Comparison of ENCODE assay signal across 20 cellular contexts in genomic region chr21:42142598-42142997, GRCh38.
DNase-seq lines count a peak whose midpoint lies in the region; ATAC-seq, FAIRE-seq and TF ChIP-seq lines count a peak whose summit lies in the region.
"Had no signal": no experiment of that assay in that cellular context is flagged by ENCODE, and none has a peak within 500 bp of the region (broad histone marks: within the 10 kb centered on the region; RNA-seq: fewer than 3 reads in every experiment).

No MANE protein-coding gene starts in this region.

- H2AFZ ChIP-seq in K562 (ENCODE audit: low read depth, low read length): no peak overlapping the region
- H2AFZ ChIP-seq: GM23338 had no signal

- peaks cover 0 to 5% of the 10 kb centered on the region in 2 experiments; a peak in 2 of 5 replicates for H3K4me1 ChIP-seq in K562 (replicated peaks in 1 of 2; ENCODE audit: control insufficient read depth in 2 of 2, insufficient read depth in 2 of 2, low read length in 2 of 2)

- H3K27me3 Mint-ChIP-seq in activated naive CD8-positive, alpha-beta T cell treated with anti-CD3 and anti-CD28 coated beads, Interleukin-2, amount 50 U/mL, for 24 hours: no peaks in the 10 kb centered on the region
- H3K27me3 Mint-ChIP-seq: CD4-positive, alpha-beta T cell had no signal

- H3K36me3 ChIP-seq in K562 (ENCODE audit: control insufficient read depth, insufficient read depth, low read length): no peaks in the 10 kb centered on the region
- H3K36me3 ChIP-seq: BLaER1 had no signal

- no peak for TF ChIP-seq POLR2A in K562 (conservative IDR thresholded peaks at IDR 0.05)

- TF ChIP-seq CTCF in K562 (IDR thresholded peaks at IDR 0.05 in 2 of 3, conservative IDR thresholded peaks at IDR 0.05 in 1 of 3; ENCODE audit: insufficient read depth in 2 of 3, low read depth in 1 of 3, low read length in 3 of 3): no peak

- H3K4me3 Mint-ChIP-seq in stimulated activated effector memory CD8-positive, alpha-beta T cell treated with anti-CD3 and anti-CD28 coated beads, Interleukin-12 subunit alpha, Interleukin-12 subunit beta, amount 100 ng/mL, for 72 hours: peak overlapping the region; percentile 12
- no peak overlapping the region for H3K4me3 Mint-ChIP-seq in activated naive CD8-positive, alpha-beta T cell treated with anti-CD3 and anti-CD28 coated beads, Interleukin-2, amount 50 U/mL, for 24 hours
- H3K4me3 Mint-ChIP-seq: CD4-positive, alpha-beta T cell; GM23338; HFFc6 had no signal

- no peaks in the 10 kb centered on the region for H3K79me2 ChIP-seq in K562 (ENCODE audit: control insufficient read depth, insufficient read depth, low read length)

- CTCF ChIA-PET in K562 (lab: Yijun Ruan, JAX; ENCODE audit: low intra/inter-chr PET ratio): interaction anchor here (0.7 kb wide), 1 partner anchor 110 kb away, joined by 3 read pairs; no protein-coding TSS in a partner anchor

- no peak overlapping the region for H3K4me2 ChIP-seq in K562 (ENCODE audit: insufficient read depth, low read length)
- H3K4me2 ChIP-seq: GM23338 had no signal

- H3K4me1 Mint-ChIP-seq in stimulated activated effector memory CD8-positive, alpha-beta T cell treated with anti-CD3 and anti-CD28 coated beads, Interleukin-12 subunit alpha, Interleukin-12 subunit beta, amount 100 ng/mL, for 72 hours: peaks cover 33% of the 10 kb centered on the region
- H3K4me1 Mint-ChIP-seq in activated naive CD8-positive, alpha-beta T cell treated with anti-CD3 and anti-CD28 coated beads, Interleukin-2, amount 50 U/mL, for 24 hours: peaks cover 20% of the 10 kb centered on the region

- DNase-seq in NOMO-1 treated with DMSO at 0.1 percent for 48 hours (lab: John Stamatoyannopoulos, UW; ENCODE audit: unreplicated experiment): peak; percentile 31
- DNase-seq in NOMO-1 treated with dmso at 0.1 percent for 144 hours (lab: John Stamatoyannopoulos, UW; ENCODE audit: unreplicated experiment): no peak
- peak; percentile 46 for DNase-seq in MV-4-11 (lab: John Stamatoyannopoulos, UW)
- DNase-seq in K562 (ENCODE audit: extremely low read depth in 1 of 4, low spot score in 3 of 4): no peak
- DNase-seq in stimulated activated effector memory CD8-positive, alpha-beta T cell treated with anti-CD3 and anti-CD28 coated beads, Interleukin-12 subunit alpha, Interleukin-12 subunit beta, amount 100 ng/mL, for 72 hours (ENCODE audit: low spot score in 2 of 2): no peak
- no peak for DNase-seq in activated CD4-positive, CD25-positive, alpha-beta regulatory T cell (lab: John Stamatoyannopoulos, UW)
- DNase-seq in activated naive CD8-positive, alpha-beta T cell treated with anti-CD3 and anti-CD28 coated beads, Interleukin-2, amount 50 U/mL, for 24 hours: no peak
- DNase-seq: 8988T; AML-193; CD4-positive, alpha-beta T cell; DMS79 treated with DMSO at 0.1 percent for 48 hours; EL; HCEC 1CT; HFFc6 had no signal

- H3K27ac Mint-ChIP-seq in stimulated activated effector memory CD8-positive, alpha-beta T cell treated with anti-CD3 and anti-CD28 coated beads, Interleukin-12 subunit alpha, Interleukin-12 subunit beta, amount 100 ng/mL, for 72 hours: peak overlapping the region; percentile 58
- H3K27ac Mint-ChIP-seq in activated naive CD8-positive, alpha-beta T cell treated with anti-CD3 and anti-CD28 coated beads, Interleukin-2, amount 50 U/mL, for 24 hours: no peak overlapping the region
- H3K27ac Mint-ChIP-seq: CD4-positive, alpha-beta T cell; GM23338; HFFc6 had no signal

- no peaks in the 10 kb centered on the region for H3K9me1 ChIP-seq in K562 (ENCODE audit: control insufficient read depth, insufficient read depth, low read length)

- no peaks in the 10 kb centered on the region for H3K9me3 ChIP-seq in K562 (replicated peaks; ENCODE audit: control insufficient read depth, insufficient read depth, low read depth, low read length)

- no peak for TF ChIP-seq RAD21 in K562 (CRISPR knock-in tag; conservative IDR thresholded peaks at IDR 0.05 in 1 of 2, IDR thresholded peaks at IDR 0.05 in 1 of 2)

- WGBS in K562 (ENCODE audit: insufficient coverage, low coverage, missing lambda C conversion rate): under 1% methylated on average over 7 of the region's 7 CpGs

- H3K9me3 Mint-ChIP-seq in stimulated activated effector memory CD8-positive, alpha-beta T cell treated with anti-CD3 and anti-CD28 coated beads, Interleukin-12 subunit alpha, Interleukin-12 subunit beta, amount 100 ng/mL, for 72 hours: no peaks in the 10 kb centered on the region
- H3K9me3 Mint-ChIP-seq in activated naive CD8-positive, alpha-beta T cell treated with anti-CD3 and anti-CD28 coated beads, Interleukin-2, amount 50 U/mL, for 24 hours: no peaks in the 10 kb centered on the region
- H3K9me3 Mint-ChIP-seq: CD4-positive, alpha-beta T cell; GM23338; HFFc6 had no signal

- H3K36me3 Mint-ChIP-seq in stimulated activated effector memory CD8-positive, alpha-beta T cell treated with anti-CD3 and anti-CD28 coated beads, Interleukin-12 subunit alpha, Interleukin-12 subunit beta, amount 100 ng/mL, for 72 hours: no peaks in the 10 kb centered on the region
- H3K36me3 Mint-ChIP-seq in activated naive CD8-positive, alpha-beta T cell treated with anti-CD3 and anti-CD28 coated beads, Interleukin-2, amount 50 U/mL, for 24 hours (ENCODE audit: low read depth): no peaks in the 10 kb centered on the region

- H3K4me3 ChIP-seq in K562: no peak overlapping the region
- H3K4me3 ChIP-seq: BLaER1, GM23338 had no signal

- FAIRE-seq in K562 (lab: Jason Lieb, UNC): peak; percentile 32
- FAIRE-seq: G401.6, GM12891, HepG2, HTR-8/SVneo had no signal

- no peak overlapping the region for H3K9ac ChIP-seq in K562 (ENCODE audit: insufficient read depth in 1 of 2, low read depth in 2 of 2, low read length in 2 of 2)
- H3K9ac ChIP-seq: BLaER1 had no signal

- in situ Hi-C loops in K562 (cut with MboI): no loop called here

- no peak for ATAC-seq in K562
- peak; percentile 69 for ATAC-seq in stimulated activated effector memory CD8-positive, alpha-beta T cell treated with anti-CD3 and anti-CD28 coated beads, Interleukin-12 subunit alpha, Interleukin-12 subunit beta, amount 100 ng/mL, for 72 hours
- no peak for ATAC-seq in activated naive CD8-positive, alpha-beta T cell treated with anti-CD3 and anti-CD28 coated beads, Interleukin-2, amount 50 U/mL, for 24 hours
- ATAC-seq: GM23338, HepG2 had no signal

- intact Hi-C loops in K562 (cut with micrococcal nuclease): no loop called here

- no peak for TF ChIP-seq EP300 in K562 (IDR thresholded peaks at IDR 0.05; ENCODE audit: low read length)

- BruUV-seq in K562 (replicated peaks; lab: Mats Ljungman, UMichigan): no TSS peak

- POLR2A ChIA-PET in K562 (lab: Yijun Ruan, JAX): interaction anchor here (0.7 kb wide), 1 partner anchor 54 kb away, joined by 3 read pairs; no protein-coding TSS in a partner anchor

- H4K20me1 ChIP-seq in K562 (replicated peaks; ENCODE audit: control insufficient read depth, insufficient read depth, low read length): peaks cover 17% of the 10 kb centered on the region; the same call in 1 of the 2 replicates
- H4K20me1 ChIP-seq: BLaER1 had no signal

- no peak overlapping the region for H3K27ac ChIP-seq in K562 (ENCODE audit: extremely low read depth, low read depth, low read length)
- H3K27ac ChIP-seq: BLaER1 had no signal

- H3K27me3 ChIP-seq in K562 (ENCODE audit: control insufficient read depth in 2 of 2, insufficient read depth in 2 of 2, low read length in 2 of 2): peaks cover 16 to 63% of the 10 kb centered on the region in 2 experiments
- H3K27me3 ChIP-seq: BLaER1 had no signal

TF ChIP-seq in K562, 482 proteins besides CTCF, POLR2A, EP300 and RAD21:
- TF ChIP-seq, protein P1, sequence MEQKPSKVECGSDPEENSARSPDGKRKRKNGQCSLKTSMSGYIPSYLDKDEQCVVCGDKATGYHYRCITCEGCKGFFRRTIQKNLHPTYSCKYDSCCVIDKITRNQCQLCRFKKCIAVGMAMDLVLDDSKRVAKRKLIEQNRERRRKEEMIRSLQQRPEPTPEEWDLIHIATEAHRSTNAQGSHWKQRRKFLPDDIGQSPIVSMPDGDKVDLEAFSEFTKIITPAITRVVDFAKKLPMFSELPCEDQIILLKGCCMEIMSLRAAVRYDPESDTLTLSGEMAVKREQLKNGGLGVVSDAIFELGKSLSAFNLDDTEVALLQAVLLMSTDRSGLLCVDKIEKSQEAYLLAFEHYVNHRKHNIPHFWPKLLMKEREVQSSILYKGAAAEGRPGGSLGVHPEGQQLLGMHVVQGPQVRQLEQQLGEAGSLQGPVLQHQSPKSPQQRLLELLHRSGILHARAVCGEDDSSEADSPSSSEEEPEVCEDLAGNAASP (IDR thresholded peaks at IDR 0.05): no peak
- TF ChIP-seq HDAC3 (IDR thresholded peaks at IDR 0.05; ENCODE audit: borderline replicate concordance, partially characterized antibody) (no peak), CEBPG (CRISPR knock-in tag; IDR thresholded peaks at IDR 0.05) (no peak), CEBPG (tag; conservative IDR thresholded peaks at IDR 0.05 in 1 of 2, IDR thresholded peaks at IDR 0.05 in 1 of 2) (no peak), CBX8 (IDR thresholded peaks at IDR 0.05; ENCODE audit: borderline replicate concordance, extremely low read depth, low read depth, low read length, poor library complexity, severe bottlenecking) (no peak), TAL1 (IDR thresholded peaks at IDR 0.05) (no peak), HNRNPLL (IDR thresholded peaks at IDR 0.05; ENCODE audit: low read depth, low read length, poor library complexity, severe bottlenecking) (no peak), PHF21A (IDR thresholded peaks at IDR 0.05; ENCODE audit: borderline replicate concordance, low read depth) (no peak), ZNF668 (CRISPR knock-in tag; IDR thresholded peaks at IDR 0.05) (no peak), CREBBP (IDR thresholded peaks at IDR 0.05; ENCODE audit: low read depth, low read length) (no peak)
- TF ChIP-seq, protein P2, sequence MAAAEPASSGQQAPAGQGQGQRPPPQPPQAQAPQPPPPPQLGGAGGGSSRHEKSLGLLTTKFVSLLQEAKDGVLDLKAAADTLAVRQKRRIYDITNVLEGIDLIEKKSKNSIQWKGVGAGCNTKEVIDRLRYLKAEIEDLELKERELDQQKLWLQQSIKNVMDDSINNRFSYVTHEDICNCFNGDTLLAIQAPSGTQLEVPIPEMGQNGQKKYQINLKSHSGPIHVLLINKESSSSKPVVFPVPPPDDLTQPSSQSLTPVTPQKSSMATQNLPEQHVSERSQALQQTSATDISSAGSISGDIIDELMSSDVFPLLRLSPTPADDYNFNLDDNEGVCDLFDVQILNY (CRISPR knock-in tag; IDR thresholded peaks at IDR 0.05): no peak
- TF ChIP-seq, protein P3, sequence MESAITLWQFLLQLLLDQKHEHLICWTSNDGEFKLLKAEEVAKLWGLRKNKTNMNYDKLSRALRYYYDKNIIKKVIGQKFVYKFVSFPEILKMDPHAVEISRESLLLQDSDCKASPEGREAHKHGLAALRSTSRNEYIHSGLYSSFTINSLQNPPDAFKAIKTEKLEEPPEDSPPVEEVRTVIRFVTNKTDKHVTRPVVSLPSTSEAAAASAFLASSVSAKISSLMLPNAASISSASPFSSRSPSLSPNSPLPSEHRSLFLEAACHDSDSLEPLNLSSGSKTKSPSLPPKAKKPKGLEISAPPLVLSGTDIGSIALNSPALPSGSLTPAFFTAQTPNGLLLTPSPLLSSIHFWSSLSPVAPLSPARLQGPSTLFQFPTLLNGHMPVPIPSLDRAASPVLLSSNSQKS (CRISPR knock-in tag; IDR thresholded peaks at IDR 0.05): no peak

Comparison
In these comparisons a context has a peak if more than half of its experiments do, and no peak if none do; other contexts are left out.
1. DNase-seq: peak in NOMO-1 treated with DMSO at 0.1 percent for 48 hours (single experiment) and MV-4-11 (single experiment); none in NOMO-1 treated with dmso at 0.1 percent for 144 hours (single experiment), K562 (0 of 4), stimulated activated effector memory CD8-positive, alpha-beta T cell treated with anti-CD3 and anti-CD28 coated beads, Interleukin-12 subunit alpha, Interleukin-12 subunit beta, amount 100 ng/mL, for 72 hours (0 of 2), activated CD4-positive, CD25-positive, alpha-beta regulatory T cell (0 of 4) and activated naive CD8-positive, alpha-beta T cell treated with anti-CD3 and anti-CD28 coated beads, Interleukin-2, amount 50 U/mL, for 24 hours (single experiment).